ENCODE assay signal across 1 cellular context in genomic region chr20:5156670-5157448, GRCh38.
TF ChIP-seq lines count a peak whose summit lies in the region.

No MANE protein-coding gene starts in this region.

TF ChIP-seq in HepG2, 621 proteins besides CTCF, POLR2A, EP300 and RAD21 (continued from another document and continues in another):
- no peak for TF ChIP-seq ZBTB40 (IDR thresholded peaks at IDR 0.05)
- TF ChIP-seq ZBTB40 (CRISPR knock-in tag; IDR thresholded peaks at IDR 0.05) = no peak; the same call in 1 of the 2 replicates
- no peak for TF ChIP-seq HNRNPK (IDR thresholded peaks at IDR 0.05; ENCODE audit: low read depth, low read length, poor library complexity, severe bottlenecking)
- TF ChIP-seq ZNF720 (CRISPR knock-in tag; IDR thresholded peaks at IDR 0.05) = no peak
- TF ChIP-seq ZNF570 (CRISPR knock-in tag; IDR thresholded peaks at IDR 0.05; ENCODE audit: borderline replicate concordance) = no peak
- peak; percentile 84 for TF ChIP-seq JUN (CRISPR knock-in tag; IDR thresholded peaks at IDR 0.05)
- no peak for TF ChIP-seq ZNF550 (CRISPR knock-in tag; IDR thresholded peaks at IDR 0.05; ENCODE audit: borderline replicate concordance)
- no peak for TF ChIP-seq KLF15 (CRISPR knock-in tag; IDR thresholded peaks at IDR 0.05; ENCODE audit: borderline replicate concordance)
- TF ChIP-seq ZNF749 (CRISPR knock-in tag; IDR thresholded peaks at IDR 0.05; ENCODE audit: borderline replicate concordance) = no peak
- no peak for TF ChIP-seq HMGA1 (CRISPR knock-in tag; conservative IDR thresholded peaks at IDR 0.05)
- TF ChIP-seq ZNF142 (CRISPR knock-in tag; IDR thresholded peaks at IDR 0.05) = no peak
- TF ChIP-seq BATF2 (CRISPR knock-in tag; IDR thresholded peaks at IDR 0.05) = no peak
- TF ChIP-seq E2F5 (CRISPR knock-in tag; conservative IDR thresholded peaks at IDR 0.05) = no peak
- TF ChIP-seq ZNF761 (CRISPR knock-in tag; conservative IDR thresholded peaks at IDR 0.05) = no peak
- peak; percentile 84 for TF ChIP-seq JUND (CRISPR knock-in tag; IDR thresholded peaks at IDR 0.05)
- no peak for TF ChIP-seq ZNF746 (CRISPR knock-in tag; IDR thresholded peaks at IDR 0.05)
- no peak for TF ChIP-seq ZNF816 (CRISPR knock-in tag; IDR thresholded peaks at IDR 0.05; ENCODE audit: borderline replicate concordance)
- no peak for TF ChIP-seq TMF1 (CRISPR knock-in tag; IDR thresholded peaks at IDR 0.05; ENCODE audit: low read depth)
- no peak for TF ChIP-seq GLI4 (CRISPR knock-in tag; IDR thresholded peaks at IDR 0.05; ENCODE audit: borderline replicate concordance)
- no peak for TF ChIP-seq THRA (CRISPR knock-in tag; IDR thresholded peaks at IDR 0.05; ENCODE audit: borderline replicate concordance)
- no peak for TF ChIP-seq DDIT3 (CRISPR knock-in tag; IDR thresholded peaks at IDR 0.05)
- no peak for TF ChIP-seq ZNF512B (CRISPR knock-in tag; IDR thresholded peaks at IDR 0.05; ENCODE audit: borderline replicate concordance)
- no peak for TF ChIP-seq ARHGAP35 (CRISPR knock-in tag; IDR thresholded peaks at IDR 0.05; ENCODE audit: borderline replicate concordance)
- TF ChIP-seq MEF2D (CRISPR knock-in tag; IDR thresholded peaks at IDR 0.05) = peak; percentile 50; the same call in 1 of the 2 replicates
- no peak for TF ChIP-seq ZNF503 (CRISPR knock-in tag; IDR thresholded peaks at IDR 0.05)
- TF ChIP-seq XRCC5 (optimal IDR thresholded peaks at IDR 0.05; ENCODE audit: low read length) = no peak
- no peak for TF ChIP-seq NFE2L2 (IDR thresholded peaks at IDR 0.05; ENCODE audit: low read length)
- TF ChIP-seq ZNF17 (CRISPR knock-in tag; IDR thresholded peaks at IDR 0.05) = no peak
- TF ChIP-seq FLYWCH1 (CRISPR knock-in tag; IDR thresholded peaks at IDR 0.05) = no peak
- no peak for TF ChIP-seq FOXJ3 (CRISPR knock-in tag; IDR thresholded peaks at IDR 0.05; ENCODE audit: borderline replicate concordance)
- TF ChIP-seq ZBTB14 (CRISPR knock-in tag; IDR thresholded peaks at IDR 0.05) = no peak
- peak; percentile 10; the same call in 1 of the 2 replicates for TF ChIP-seq TCF7 (IDR thresholded peaks at IDR 0.05; ENCODE audit: low read depth)
